Comparison of ENCODE assay signal across 8 cellular contexts in the genomic region with DNA sequence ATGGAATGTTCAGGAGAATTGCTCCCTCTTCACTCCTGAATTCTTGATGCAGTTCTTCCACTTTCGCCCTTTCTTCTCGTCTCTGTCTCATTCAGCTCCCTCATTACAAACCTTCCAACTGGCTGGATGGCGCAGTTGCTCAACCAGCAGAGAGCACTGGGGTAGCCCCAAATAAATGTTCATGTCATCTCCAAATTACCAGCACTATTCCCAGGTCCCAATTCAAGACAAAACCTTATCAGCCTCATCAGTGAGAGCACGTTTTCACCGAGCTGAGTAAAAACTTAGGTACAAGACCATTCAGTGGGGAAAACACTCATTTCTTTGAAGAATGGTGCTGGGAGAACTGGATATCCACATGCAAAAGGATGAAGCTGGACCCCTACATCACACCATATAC.
"Had no signal": no experiment of that assay in that cellular context is flagged by ENCODE, and none has a peak within 500 bp of the region (broad histone marks: within the 10 kb centered on the region; RNA-seq: fewer than 3 reads in every experiment).

No MANE protein-coding gene starts in this region.

- DNase-seq: GDM1, GF-D8 had no signal

- FAIRE-seq: G401.6, GM12878, GM12891, GM12892, GM18507, GM19239 had no signal

- ATAC-seq: GM12878 had no signal

- H3K4me3 ChIP-seq: GM12878 had no signal
